Comparison of ENCODE assay signal across 1 cellular context in genomic region chr1:109817881-109818280, GRCh38.
TF ChIP-seq lines count a peak whose summit lies in the region.

No MANE protein-coding gene starts in this region.

TF ChIP-seq in SK-N-SH, 30 proteins besides CTCF, POLR2A, EP300 and RAD21 (continued from another document):
- TF ChIP-seq IRF3 (IDR thresholded peaks at IDR 0.05; ENCODE audit: low read depth, low read length), result no peak
- no peak for TF ChIP-seq RXRA (IDR thresholded peaks at IDR 0.05; ENCODE audit: borderline replicate concordance, low read depth)
- TF ChIP-seq MXI1 (IDR thresholded peaks at IDR 0.05; ENCODE audit: low read depth, low read length), result no peak
- no peak for TF ChIP-seq RCOR1 (IDR thresholded peaks at IDR 0.05; ENCODE audit: low read length)
- no peak for TF ChIP-seq YY1 (IDR thresholded peaks at IDR 0.05; ENCODE audit: low read depth)
- TF ChIP-seq USF2 (IDR thresholded peaks at IDR 0.05; ENCODE audit: borderline replicate concordance, low read depth, low read length), result no peak
- no peak for TF ChIP-seq MAX (IDR thresholded peaks at IDR 0.05; ENCODE audit: low read depth)
- TF ChIP-seq PBX3 (IDR thresholded peaks at IDR 0.05), result no peak
- TF ChIP-seq RFX5 (IDR thresholded peaks at IDR 0.05; ENCODE audit: low read length), result no peak
- TF ChIP-seq SIN3A (IDR thresholded peaks at IDR 0.05; ENCODE audit: borderline replicate concordance, low read depth, low read length), result no peak
- no peak for TF ChIP-seq MEF2A (IDR thresholded peaks at IDR 0.05; ENCODE audit: borderline replicate concordance, low read depth)
- TF ChIP-seq JUND (IDR thresholded peaks at IDR 0.05), result no peak
- no peak for TF ChIP-seq FOSL2 (IDR thresholded peaks at IDR 0.05; ENCODE audit: borderline replicate concordance, low read depth)
